ENCODE assay signal across 11 cellular contexts in the genomic region with DNA sequence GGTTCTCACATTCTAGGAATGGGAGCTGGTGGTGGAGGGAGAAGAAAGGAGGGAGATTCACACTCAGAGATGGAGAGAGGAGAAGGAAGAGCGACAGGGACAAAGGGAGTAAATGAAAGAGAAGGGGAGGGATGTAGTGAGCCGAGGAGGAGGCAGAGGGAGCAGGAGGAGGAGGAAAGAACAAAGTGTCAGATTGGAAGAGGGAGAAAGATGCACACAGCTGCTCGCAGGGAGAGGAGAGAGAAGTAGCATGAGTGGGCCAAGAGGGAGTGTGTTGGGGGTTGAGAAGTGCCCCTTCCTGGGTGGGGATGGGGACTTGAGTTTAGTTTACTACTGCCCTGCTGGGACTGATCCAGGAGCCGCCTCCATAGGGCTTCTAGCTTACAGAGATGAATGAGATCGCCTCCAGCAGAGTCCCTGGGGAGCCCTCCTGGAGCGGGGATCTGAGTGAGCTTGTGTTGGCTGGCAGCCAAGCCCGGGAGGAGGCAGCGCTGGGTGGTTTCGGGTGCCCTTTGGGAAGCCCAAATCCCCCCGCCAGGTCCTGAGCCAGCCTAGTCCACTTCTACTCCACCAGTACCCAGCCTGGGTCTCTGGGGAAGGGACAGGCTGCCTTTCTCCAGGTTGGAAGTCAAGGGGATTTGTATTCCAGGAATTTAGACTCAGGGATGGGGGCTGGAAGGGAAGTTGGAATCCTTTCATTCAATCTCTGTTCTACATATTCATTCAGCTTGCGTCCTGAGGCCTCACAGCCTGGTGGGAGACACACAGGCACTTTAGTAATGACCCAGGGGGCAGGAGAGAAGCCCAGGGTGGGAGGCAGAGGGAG. TPM values are rescaled to one million over a fixed set of nuclear protein-coding genes. Genes with fewer than 3 reads are reported as not detected.
A peak's percentile ranks its signal among the peaks of the same experiment; 100 is the strongest.
DNase-seq lines count a peak whose midpoint lies in the region; ATAC-seq and TF ChIP-seq lines count a peak whose summit lies in the region.
"Had no signal": no experiment of that assay in that cellular context is flagged by ENCODE, and none has a peak within 500 bp of the region (broad histone marks: within the 10 kb centered on the region; RNA-seq: fewer than 3 reads in every experiment).

No MANE protein-coding gene starts in this region.

- no peaks in the 10 kb centered on the region for H3K27me3 ChIP-seq in adipocyte (replicated peaks; ENCODE audit: control insufficient read depth, insufficient read depth, low read length)

- 49 to 60% methylated on average over 10 to 11 of the region's 11 CpGs for WGBS in lower leg skin, 2 donors

- ATAC-seq in omental fat pad (ENCODE audit: low FRiP score) (no peak), GM19463 (IDR thresholded peaks at IDR 0.05; ENCODE audit: unreplicated experiment) (no peak)

- TF ChIP-seq CTCF in neural crest cell (conservative IDR thresholded peaks at IDR 0.05) (no peak), omental fat pad (IDR thresholded peaks at IDR 0.05) (no peak), lower leg skin (IDR thresholded peaks at IDR 0.05) (no peak)

- H3K36me3 ChIP-seq in adipocyte (ENCODE audit: control insufficient read depth, insufficient read depth, low read length, severe bottlenecking): no peaks in the 10 kb centered on the region
- H3K36me3 ChIP-seq: transverse colon had no signal

- H3K4me3 ChIP-seq in adipocyte (ENCODE audit: low read length): no peak overlapping the region
- H3K4me3 ChIP-seq in lower leg skin (ENCODE audit: low read depth, poor library complexity, severe bottlenecking): no peak overlapping the region
- H3K4me3 ChIP-seq: mucosa of descending colon, transverse colon had no signal

- no peak overlapping the region for H3K9ac ChIP-seq in adipocyte (ENCODE audit: low read length)

- H3K27ac Mint-ChIP-seq in neural crest cell (ENCODE audit: unreplicated experiment): peak overlapping the region; percentile 59

- H3K4me1 Mint-ChIP-seq in neural crest cell: peaks cover 20% of the 10 kb centered on the region

- intact Hi-C loops in lower leg skin (cut with DNase I; ENCODE audit: low total_unique reads): no loop called here

- H3K36me3 Mint-ChIP-seq in neural crest cell (ENCODE audit: low read depth): no peaks in the 10 kb centered on the region

- no peaks in the 10 kb centered on the region for H3K9me3 Mint-ChIP-seq in neural crest cell

- TF ChIP-seq POLR2A in lower leg skin (IDR thresholded peaks at IDR 0.05): no peak

- DNase-seq in DMS153 treated with DMSO at 0.1 percent for 48 hours (lab: John Stamatoyannopoulos, UW; ENCODE audit: unreplicated experiment) (peak; percentile 100), NCI-H1092 treated with DMSO at 0.1 percent for 48 hours (lab: John Stamatoyannopoulos, UW) (peak; percentile 87), adipocyte (ENCODE audit: low read depth) (peak; percentile 72), neural crest cell (ENCODE audit: low read depth, low spot score) (no peak), omental fat pad (ENCODE audit: low spot score) (no peak), OCI-M2 (lab: John Stamatoyannopoulos, UW; ENCODE audit: unreplicated experiment) (no peak), lower leg skin (ENCODE audit: low spot score in 2 of 2) (no peak)
- DNase-seq: mucosa of descending colon; stimulated activated CD4-positive, alpha-beta T cell treated with anti-CD3 and anti-CD28 coated beads, Interleukin-2, amount 100 ng/mL, for 48 hours; transverse colon had no signal

- peaks cover 46% of the 10 kb centered on the region for H3K27me3 Mint-ChIP-seq in neural crest cell (ENCODE audit: low read depth)

- H3K9me3 ChIP-seq in adipocyte (ENCODE audit: control insufficient read depth, low read length): no peaks in the 10 kb centered on the region
- H3K9me3 ChIP-seq: mucosa of descending colon, transverse colon had no signal

- no peak overlapping the region for H3K4me3 Mint-ChIP-seq in neural crest cell

- peaks cover 6% of the 10 kb centered on the region for H3K4me1 ChIP-seq in adipocyte (ENCODE audit: control insufficient read depth, insufficient read depth, low read length)

RNA-seq across cellular contexts. Expression of a gene that starts 20.9 kb away (rescaled TPM):
- 4.8 and 5.1 TPM in 2 replicates for total RNA-seq in neural crest cell
- 10 to 100 TPM; 12.3 to 19.9 (median 15.9) TPM for total RNA-seq in omental fat pad
- total RNA-seq in lower leg skin: 10 to 100 TPM; 15.9 to 56.3 (median 30.6) TPM

RNA-seq across cellular contexts. Expression of a gene that starts 26.5 kb away (rescaled TPM):
- total RNA-seq in neural crest cell (24.6 and 28.4 TPM in 2 replicates), omental fat pad (10 to 100 TPM; 18.0 to 29.4 (median 20.8) TPM), lower leg skin (10 to 100 TPM; 23.2 to 28.3 (median 25.3) TPM)

Comparison
In these comparisons a context has a peak if more than half of its experiments do, and no peak if none do; other contexts are left out.
1. DNase-seq: peak in DMS153 treated with DMSO at 0.1 percent for 48 hours (single experiment), NCI-H1092 treated with DMSO at 0.1 percent for 48 hours (single experiment) and adipocyte (single experiment); none in neural crest cell (single experiment), omental fat pad (single experiment), OCI-M2 (single experiment) and lower leg skin (0 of 2).